Comparison of ENCODE assay signal across 8 cellular contexts in genomic region chr9:129412814-129413536, GRCh38.
DNase-seq lines count a peak whose midpoint lies in the region; ATAC-seq and TF ChIP-seq lines count a peak whose summit lies in the region.

No MANE protein-coding gene starts in this region.

- H3K27me3 ChIP-seq in adrenal gland: no peaks in the 10 kb centered on the region
- H3K27me3 ChIP-seq in left ventricle myocardium inferior (ENCODE audit: low read depth): no peaks in the 10 kb centered on the region
- no peaks in the 10 kb centered on the region for H3K27me3 ChIP-seq in trophoblast cell (ENCODE audit: insufficient read depth, low read length)

- H2BK120ac ChIP-seq in trophoblast cell (ENCODE audit: insufficient read depth, low read length, poor library complexity): peak overlapping the region; percentile 78

- peak overlapping the region; percentile 63 for H4K8ac ChIP-seq in trophoblast cell (ENCODE audit: low read depth, low read length)

- H2BK12ac ChIP-seq in trophoblast cell (ENCODE audit: low read length): peak overlapping the region; percentile 50

- H3K27ac ChIP-seq in adrenal gland (peak overlapping the region; percentile 98 to 100 (median 99)), left ventricle myocardium inferior (replicated peaks) (peak overlapping the region; percentile 100), trophoblast cell (ENCODE audit: low read depth, low read length) (peak overlapping the region; percentile 91)

- H3K79me2 ChIP-seq in trophoblast cell (ENCODE audit: control insufficient read depth, insufficient read depth, low read length, poor library complexity): peaks cover 8% of the 10 kb centered on the region

- H3K23ac ChIP-seq in trophoblast cell (ENCODE audit: low read length): no peak overlapping the region

- peak overlapping the region; percentile 84 for H4K91ac ChIP-seq in trophoblast cell (ENCODE audit: low read depth, low read length)

- whole genome bisulfite sequencing in adrenal gland, 4 donors: 1 to 13% (median 3%) methylated on average over 8 to 49 of the region's 49 CpGs
- no CpG with 5 or more reads among the region's 49 CpGs for WGBS in trophoblast cell (ENCODE audit: extremely low coverage, insufficient coverage, insufficient read length)

- TF ChIP-seq POLR2A in adrenal gland (IDR thresholded peaks at IDR 0.05): peak; percentile 34 to 55

- H3K4me2 ChIP-seq in trophoblast cell (ENCODE audit: low read length): peak overlapping the region; percentile 60

- H3K4me1 ChIP-seq in adrenal gland (replicated peaks in 1 of 2): peaks cover 19 to 22% of the 10 kb centered on the region in 2 donors
- H3K4me1 ChIP-seq in left ventricle myocardium inferior: peaks cover 43% of the 10 kb centered on the region
- H3K4me1 ChIP-seq in trophoblast cell (ENCODE audit: control insufficient read depth in 1 of 2, insufficient read depth in 2 of 2, low read length in 2 of 2): peaks cover 37 to 43% of the 10 kb centered on the region in 2 experiments

- TF ChIP-seq CTCF in adrenal gland (IDR thresholded peaks at IDR 0.05) (no peak), left ventricle myocardium inferior (IDR thresholded peaks at IDR 0.05; ENCODE audit: borderline replicate concordance) (peak; percentile 37)

- H3K18ac ChIP-seq in trophoblast cell (ENCODE audit: low read length): peak overlapping the region; percentile 81

- H3K79me1 ChIP-seq in trophoblast cell (ENCODE audit: low read length): peaks cover 40% of the 10 kb centered on the region

- H3K9ac ChIP-seq in trophoblast cell (ENCODE audit: low read length): no peak overlapping the region

- H2BK5ac ChIP-seq in trophoblast cell (ENCODE audit: low read depth, low read length, poor library complexity): peak overlapping the region; percentile 54

- peak overlapping the region; percentile 45 for H4K12ac ChIP-seq in trophoblast cell (ENCODE audit: low read depth, low read length)

- intact Hi-C loops in adrenal gland (cut with DNase I) (no loop called here), left ventricle myocardium inferior (cut with micrococcal nuclease) (no loop called here)

- peak overlapping the region; percentile 13 for H3K4ac ChIP-seq in trophoblast cell (ENCODE audit: low read depth, low read length)

- H3K4me3 ChIP-seq in adrenal gland (peak overlapping the region in 3 of 4 donors; percentile 45 to 71 (median 51)), left ventricle myocardium inferior (peak overlapping the region; percentile 74), trophoblast cell (ENCODE audit: low read depth, low read length) (peak overlapping the region; percentile 44)

- H2AFZ ChIP-seq in trophoblast cell (ENCODE audit: insufficient read depth, low read length, poor library complexity): peak overlapping the region; percentile 73

- peak; percentile 77 for DNase-seq in Ammon's horn (ENCODE audit: low spot score)
- peak; percentile 79 for DNase-seq in RPMI7951 (ENCODE audit: low read depth)
- peak; percentile 69 to 88 (median 75) for DNase-seq in adrenal gland
- DNase-seq in left ventricle myocardium inferior: peak; percentile 83
- peak; percentile 26 to 69 for DNase-seq in trophoblast cell

- ATAC-seq in GM19035 (IDR thresholded peaks at IDR 0.05; ENCODE audit: unreplicated experiment) (peak; percentile 3), HG03378 (IDR thresholded peaks at IDR 0.05; ENCODE audit: unreplicated experiment) (peak; percentile 20), GM18867 (IDR thresholded peaks at IDR 0.05; ENCODE audit: unreplicated experiment) (no peak)

- peak overlapping the region; percentile 81 for H3K14ac ChIP-seq in trophoblast cell (ENCODE audit: low read length)

- H2AK5ac ChIP-seq in trophoblast cell (ENCODE audit: low read length): peak overlapping the region; percentile 62

- H3K9me3 ChIP-seq in adrenal gland (replicated peaks in 1 of 3) (no peaks in the 10 kb centered on the region), left ventricle myocardium inferior (replicated peaks) (no peaks in the 10 kb centered on the region), trophoblast cell (ENCODE audit: insufficient read depth, low read depth, low read length) (peaks cover 6% of the 10 kb centered on the region)

- H3K36me3 ChIP-seq in adrenal gland (replicated peaks in 1 of 2) (no peaks in the 10 kb centered on the region), left ventricle myocardium inferior (no peaks in the 10 kb centered on the region), trophoblast cell (ENCODE audit: control insufficient read depth in 1 of 2, insufficient read depth in 2 of 2, low read length in 2 of 2) (no peaks in the 10 kb centered on the region)
